ENCODE assay signal across 8 cellular contexts in the genomic region with DNA sequence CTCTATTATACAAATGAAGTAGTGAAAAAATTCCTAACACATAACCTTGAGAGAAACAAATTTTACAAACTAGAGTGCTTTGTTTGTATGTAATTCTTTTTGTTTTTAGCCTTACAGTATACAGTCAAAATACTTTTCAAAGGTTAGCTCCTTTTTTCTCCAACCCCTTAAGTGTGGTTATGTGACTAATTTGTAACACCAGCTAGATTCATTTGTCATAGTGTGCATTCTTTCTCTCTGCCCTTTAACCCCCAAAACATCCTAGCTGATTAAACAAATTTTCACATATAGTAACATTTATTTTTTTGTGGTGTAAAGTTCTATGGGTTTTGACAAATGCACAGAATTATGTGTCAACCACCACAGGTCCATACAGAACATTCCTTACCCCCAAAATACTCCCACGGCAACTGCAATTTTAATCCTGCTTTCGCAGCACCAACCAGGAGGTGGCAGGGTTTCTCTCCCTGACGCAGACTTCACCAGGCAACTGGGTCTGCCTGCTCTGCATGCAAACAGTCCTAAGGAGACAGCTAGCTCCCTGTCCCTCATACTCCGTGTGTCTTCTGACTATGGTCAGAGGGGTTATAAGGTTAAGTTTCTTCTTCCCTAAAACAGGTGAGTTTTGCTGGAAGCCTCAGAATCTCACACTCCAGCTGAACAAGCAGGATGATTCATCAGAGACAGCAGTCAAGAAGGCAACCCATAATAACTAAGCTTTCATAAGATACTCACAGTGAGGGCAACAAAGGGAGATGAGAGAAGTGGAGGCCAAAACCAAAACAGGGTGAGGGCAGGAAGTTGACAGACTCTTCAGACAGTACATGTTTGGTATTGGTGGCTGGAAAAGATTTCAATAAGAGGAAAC. TPM values are rescaled to one million over a fixed set of nuclear protein-coding genes. Genes with fewer than 3 reads are reported as not detected.
DNase-seq lines count a peak whose midpoint lies in the region; ATAC-seq and TF ChIP-seq lines count a peak whose summit lies in the region.

No MANE protein-coding gene starts in this region.

- no peak for TF ChIP-seq POLR2A in erythroblast (IDR thresholded peaks at IDR 0.05; ENCODE audit: low read length)

- peak overlapping the region in 1 of 10 donors; percentile 40 for H3K4me3 Mint-ChIP-seq in naive thymus-derived CD8-positive, alpha-beta T cell

- POLR2A ChIA-PET in naive thymus-derived CD8-positive, alpha-beta T cell (lab: Charles Lee), result interaction anchor here (1.1 kb wide), 1 partner anchor 15 kb away, joined by 3 read pairs; no protein-coding TSS in a partner anchor

- ATAC-seq in activated CD4-positive, CD25-positive, alpha-beta regulatory T cell treated with anti-CD3 and anti-CD28 coated beads, Interleukin-2, amount 50 U/mL, for 24 hours, result peak; percentile 67 to 69
- peak; percentile 84 for ATAC-seq in naive thymus-derived CD8-positive, alpha-beta T cell
- ATAC-seq in GM19324 (IDR thresholded peaks at IDR 0.05; ENCODE audit: low FRiP score, unreplicated experiment) (no peak), HG02678 (IDR thresholded peaks at IDR 0.05; ENCODE audit: unreplicated experiment) (no peak)

- H3K4me1 Mint-ChIP-seq in naive thymus-derived CD8-positive, alpha-beta T cell, result peaks cover 8 to 13% (median 9%) of the 10 kb centered on the region in 4 donors

- no peak for DNase-seq in activated CD4-positive, CD25-positive, alpha-beta regulatory T cell (lab: John Stamatoyannopoulos, UW)
- DNase-seq in LHCN-M2 (ENCODE audit: low read depth), result peak; percentile 96
- peak; percentile 51 for DNase-seq in UCSD-AML1 (lab: John Stamatoyannopoulos, UW; ENCODE audit: unreplicated experiment)
- peak; percentile 47 to 57 for DNase-seq in erythroblast (lab: John Stamatoyannopoulos, UW)
- peak in 7 of 10 donors; percentile 1 to 29 (median 12) for DNase-seq in naive thymus-derived CD8-positive, alpha-beta T cell

- peaks cover 0 to 2% (median 0%) of the 10 kb centered on the region in 5 donors for H3K27me3 Mint-ChIP-seq in naive thymus-derived CD8-positive, alpha-beta T cell

- H3K9me3 Mint-ChIP-seq in naive thymus-derived CD8-positive, alpha-beta T cell, result no peaks in the 10 kb centered on the region

- H3K36me3 Mint-ChIP-seq in naive thymus-derived CD8-positive, alpha-beta T cell, result no peaks in the 10 kb centered on the region

- H3K27ac Mint-ChIP-seq in naive thymus-derived CD8-positive, alpha-beta T cell, result no peak overlapping the region

RNA-seq across cellular contexts. Expression of a gene that starts 44.5 kb away (rescaled TPM):
- total RNA-seq in LHCN-M2 (2014; rRNA removed), result not detected in 2 replicates
- not detected for polyA plus RNA-seq in LHCN-M2 (2012)
- total RNA-seq in naive thymus-derived CD8-positive, alpha-beta T cell, result not detected
- not detected for polyA plus RNA-seq in naive thymus-derived CD8-positive, alpha-beta T cell

Comparison
In these comparisons a context has a peak if more than half of its experiments do, and no peak if none do; other contexts are left out.
1. ATAC-seq: peak in activated CD4-positive, CD25-positive, alpha-beta regulatory T cell treated with anti-CD3 and anti-CD28 coated beads, Interleukin-2, amount 50 U/mL, for 24 hours (2 of 2) and naive thymus-derived CD8-positive, alpha-beta T cell (2 of 2); none in GM19324 (single experiment) and HG02678 (single experiment).
2. DNase-seq: peak in LHCN-M2 (single experiment), UCSD-AML1 (single experiment), erythroblast (2 of 2) and naive thymus-derived CD8-positive, alpha-beta T cell (7 of 10); none in activated CD4-positive, CD25-positive, alpha-beta regulatory T cell (0 of 4).